In the genomic region with DNA sequence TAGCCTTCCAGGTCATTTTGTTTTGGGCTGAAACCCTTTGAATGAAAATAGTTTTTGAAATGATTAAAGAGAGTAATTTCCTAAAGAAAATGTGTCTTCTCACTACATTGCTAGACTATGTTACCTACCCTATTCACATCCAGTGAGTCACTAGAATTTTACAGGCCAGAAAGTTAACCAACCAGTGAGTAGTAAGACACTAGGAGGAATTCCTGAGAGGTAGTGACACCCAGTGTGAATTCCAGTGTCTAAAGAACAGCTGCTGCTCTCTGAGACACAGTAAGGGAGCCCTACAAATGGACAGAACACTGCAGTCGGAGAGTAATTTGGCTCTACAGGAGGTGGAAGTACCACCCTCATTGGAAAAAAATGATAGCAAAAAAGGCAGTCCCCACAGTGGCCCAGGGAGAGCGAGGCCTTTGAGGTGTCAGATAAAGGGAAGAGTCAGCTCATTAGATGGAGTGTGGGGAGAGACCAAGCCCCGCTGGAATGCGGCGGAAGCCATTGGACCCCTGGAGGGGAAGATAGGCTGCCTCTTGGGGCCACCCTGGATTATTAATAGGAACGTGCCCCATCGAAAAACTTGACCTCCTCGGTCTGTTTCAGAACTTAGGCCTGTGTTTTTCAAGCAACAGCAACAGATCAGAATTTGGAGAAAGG, we compare ENCODE assay signal across 2 cellular contexts.
TF ChIP-seq lines count a peak whose summit lies in the region.

No MANE protein-coding gene starts in this region.

TF ChIP-seq in SK-N-SH treated with all-trans-retinoic acid at 6 μM for 48 hours, 23 proteins besides CTCF, POLR2A, EP300 and RAD21:
- TF ChIP-seq, protein P1, sequence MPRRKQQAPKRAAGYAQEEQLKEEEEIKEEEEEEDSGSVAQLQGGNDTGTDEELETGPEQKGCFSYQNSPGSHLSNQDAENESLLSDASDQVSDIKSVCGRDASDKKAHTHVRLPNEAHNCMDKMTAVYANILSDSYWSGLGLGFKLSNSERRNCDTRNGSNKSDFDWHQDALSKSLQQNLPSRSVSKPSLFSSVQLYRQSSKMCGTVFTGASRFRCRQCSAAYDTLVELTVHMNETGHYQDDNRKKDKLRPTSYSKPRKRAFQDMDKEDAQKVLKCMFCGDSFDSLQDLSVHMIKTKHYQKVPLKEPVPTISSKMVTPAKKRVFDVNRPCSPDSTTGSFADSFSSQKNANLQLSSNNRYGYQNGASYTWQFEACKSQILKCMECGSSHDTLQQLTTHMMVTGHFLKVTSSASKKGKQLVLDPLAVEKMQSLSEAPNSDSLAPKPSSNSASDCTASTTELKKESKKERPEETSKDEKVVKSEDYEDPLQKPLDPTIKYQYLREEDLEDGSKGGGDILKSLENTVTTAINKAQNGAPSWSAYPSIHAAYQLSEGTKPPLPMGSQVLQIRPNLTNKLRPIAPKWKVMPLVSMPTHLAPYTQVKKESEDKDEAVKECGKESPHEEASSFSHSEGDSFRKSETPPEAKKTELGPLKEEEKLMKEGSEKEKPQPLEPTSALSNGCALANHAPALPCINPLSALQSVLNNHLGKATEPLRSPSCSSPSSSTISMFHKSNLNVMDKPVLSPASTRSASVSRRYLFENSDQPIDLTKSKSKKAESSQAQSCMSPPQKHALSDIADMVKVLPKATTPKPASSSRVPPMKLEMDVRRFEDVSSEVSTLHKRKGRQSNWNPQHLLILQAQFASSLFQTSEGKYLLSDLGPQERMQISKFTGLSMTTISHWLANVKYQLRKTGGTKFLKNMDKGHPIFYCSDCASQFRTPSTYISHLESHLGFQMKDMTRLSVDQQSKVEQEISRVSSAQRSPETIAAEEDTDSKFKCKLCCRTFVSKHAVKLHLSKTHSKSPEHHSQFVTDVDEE (CRISPR knock-in tag; IDR thresholded peaks at IDR 0.05): no peak
- TF ChIP-seq TOX (CRISPR knock-in tag; IDR thresholded peaks at IDR 0.05; ENCODE audit: borderline replicate concordance) (no peak), ISL1 (CRISPR knock-in tag; IDR thresholded peaks at IDR 0.05) (no peak), GLIS3 (CRISPR knock-in tag; IDR thresholded peaks at IDR 0.05) (no peak), ZNF565 (CRISPR knock-in tag; conservative IDR thresholded peaks at IDR 0.05; ENCODE audit: low read depth) (no peak), RARB (CRISPR knock-in tag; IDR thresholded peaks at IDR 0.05) (no peak), PPARA (CRISPR knock-in tag; IDR thresholded peaks at IDR 0.05; ENCODE audit: borderline replicate concordance) (no peak), OSR1 (CRISPR knock-in tag; IDR thresholded peaks at IDR 0.05) (no peak), SNAI2 (CRISPR knock-in tag; IDR thresholded peaks at IDR 0.05) (no peak)
- TF ChIP-seq, protein P2, sequence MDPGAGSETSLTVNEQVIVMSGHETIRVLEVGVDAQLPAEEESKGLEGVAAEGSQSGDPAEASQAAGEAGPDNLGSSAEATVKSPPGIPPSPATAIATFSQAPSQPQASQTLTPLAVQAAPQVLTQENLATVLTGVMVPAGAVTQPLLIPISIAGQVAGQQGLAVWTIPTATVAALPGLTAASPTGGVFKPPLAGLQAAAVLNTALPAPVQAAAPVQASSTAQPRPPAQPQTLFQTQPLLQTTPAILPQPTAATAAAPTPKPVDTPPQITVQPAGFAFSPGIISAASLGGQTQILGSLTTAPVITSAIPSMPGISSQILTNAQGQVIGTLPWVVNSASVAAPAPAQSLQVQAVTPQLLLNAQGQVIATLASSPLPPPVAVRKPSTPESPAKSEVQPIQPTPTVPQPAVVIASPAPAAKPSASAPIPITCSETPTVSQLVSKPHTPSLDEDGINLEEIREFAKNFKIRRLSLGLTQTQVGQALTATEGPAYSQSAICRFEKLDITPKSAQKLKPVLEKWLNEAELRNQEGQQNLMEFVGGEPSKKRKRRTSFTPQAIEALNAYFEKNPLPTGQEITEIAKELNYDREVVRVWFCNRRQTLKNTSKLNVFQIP (CRISPR knock-in tag; IDR thresholded peaks at IDR 0.05; ENCODE audit: borderline replicate concordance, low read depth): no peak
- TF ChIP-seq, protein P3, sequence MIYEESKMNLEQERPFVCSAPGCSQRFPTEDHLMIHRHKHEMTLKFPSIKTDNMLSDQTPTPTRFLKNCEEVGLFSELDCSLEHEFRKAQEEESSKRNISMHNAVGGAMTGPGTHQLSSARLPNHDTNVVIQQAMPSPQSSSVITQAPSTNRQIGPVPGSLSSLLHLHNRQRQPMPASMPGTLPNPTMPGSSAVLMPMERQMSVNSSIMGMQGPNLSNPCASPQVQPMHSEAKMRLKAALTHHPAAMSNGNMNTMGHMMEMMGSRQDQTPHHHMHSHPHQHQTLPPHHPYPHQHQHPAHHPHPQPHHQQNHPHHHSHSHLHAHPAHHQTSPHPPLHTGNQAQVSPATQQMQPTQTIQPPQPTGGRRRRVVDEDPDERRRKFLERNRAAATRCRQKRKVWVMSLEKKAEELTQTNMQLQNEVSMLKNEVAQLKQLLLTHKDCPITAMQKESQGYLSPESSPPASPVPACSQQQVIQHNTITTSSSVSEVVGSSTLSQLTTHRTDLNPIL (CRISPR knock-in tag; IDR thresholded peaks at IDR 0.05; ENCODE audit: low read depth): no peak

TF ChIP-seq in SK-N-SH, 30 proteins besides CTCF, POLR2A, EP300 and RAD21:
- no peak for TF ChIP-seq SMC3 (IDR thresholded peaks at IDR 0.05; ENCODE audit: low read depth, low read length)
- no peak for TF ChIP-seq YY1 (IDR thresholded peaks at IDR 0.05; ENCODE audit: low read depth)
- TF ChIP-seq, protein P4, sequence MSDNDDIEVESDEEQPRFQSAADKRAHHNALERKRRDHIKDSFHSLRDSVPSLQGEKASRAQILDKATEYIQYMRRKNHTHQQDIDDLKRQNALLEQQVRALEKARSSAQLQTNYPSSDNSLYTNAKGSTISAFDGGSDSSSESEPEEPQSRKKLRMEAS (IDR thresholded peaks at IDR 0.05; ENCODE audit: low read depth): no peak
- TF ChIP-seq TAF1 (IDR thresholded peaks at IDR 0.05; ENCODE audit: borderline replicate concordance, low read depth, low read length): no peak
- TF ChIP-seq MEF2A (IDR thresholded peaks at IDR 0.05; ENCODE audit: borderline replicate concordance, low read depth): no peak
- no peak for TF ChIP-seq EZH2phosphoT487 (IDR thresholded peaks at IDR 0.05; ENCODE audit: borderline replicate concordance, low read depth)
- no peak for TF ChIP-seq TEAD4 (IDR thresholded peaks at IDR 0.05; ENCODE audit: borderline replicate concordance, insufficient read depth)
- TF ChIP-seq ELF1 (IDR thresholded peaks at IDR 0.05): no peak
- no peak for TF ChIP-seq TCF12 (IDR thresholded peaks at IDR 0.05)
- TF ChIP-seq, protein P5, sequence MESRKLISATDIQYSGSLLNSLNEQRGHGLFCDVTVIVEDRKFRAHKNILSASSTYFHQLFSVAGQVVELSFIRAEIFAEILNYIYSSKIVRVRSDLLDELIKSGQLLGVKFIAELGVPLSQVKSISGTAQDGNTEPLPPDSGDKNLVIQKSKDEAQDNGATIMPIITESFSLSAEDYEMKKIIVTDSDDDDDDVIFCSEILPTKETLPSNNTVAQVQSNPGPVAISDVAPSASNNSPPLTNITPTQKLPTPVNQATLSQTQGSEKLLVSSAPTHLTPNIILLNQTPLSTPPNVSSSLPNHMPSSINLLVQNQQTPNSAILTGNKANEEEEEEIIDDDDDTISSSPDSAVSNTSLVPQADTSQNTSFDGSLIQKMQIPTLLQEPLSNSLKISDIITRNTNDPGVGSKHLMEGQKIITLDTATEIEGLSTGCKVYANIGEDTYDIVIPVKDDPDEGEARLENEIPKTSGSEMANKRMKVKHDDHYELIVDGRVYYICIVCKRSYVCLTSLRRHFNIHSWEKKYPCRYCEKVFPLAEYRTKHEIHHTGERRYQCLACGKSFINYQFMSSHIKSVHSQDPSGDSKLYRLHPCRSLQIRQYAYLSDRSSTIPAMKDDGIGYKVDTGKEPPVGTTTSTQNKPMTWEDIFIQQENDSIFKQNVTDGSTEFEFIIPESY (IDR thresholded peaks at IDR 0.05; ENCODE audit: borderline replicate concordance, low read depth): no peak
- no peak for TF ChIP-seq RXRA (IDR thresholded peaks at IDR 0.05; ENCODE audit: borderline replicate concordance, low read depth)
